In genomic region chr12:53952335-53952694, GRCh38 we compare ENCODE assay signal across 18 cellular contexts. TPM values are rescaled to one million over a fixed set of nuclear protein-coding genes. Genes with fewer than 3 reads are reported as not detected.
DNase-seq lines count a peak whose midpoint lies in the region; ATAC-seq and TF ChIP-seq lines count a peak whose summit lies in the region.
"Had no signal": no experiment of that assay in that cellular context is flagged by ENCODE, and none has a peak within 500 bp of the region (broad histone marks: within the 10 kb centered on the region; RNA-seq: fewer than 3 reads in every experiment).

No MANE protein-coding gene starts in this region.

- no peaks in the 10 kb centered on the region for H3K9me3 Mint-ChIP-seq in activated naive CD8-positive, alpha-beta T cell (ENCODE audit: low read depth)
- no peaks in the 10 kb centered on the region for H3K9me3 Mint-ChIP-seq in activated naive CD8-positive, alpha-beta T cell treated with anti-CD3 and anti-CD28 coated beads, Interleukin-2, amount 50 U/mL, for 24 hours
- no peaks in the 10 kb centered on the region for H3K9me3 Mint-ChIP-seq in type B pancreatic cell
- H3K9me3 Mint-ChIP-seq: HFFc6; natural killer cell; stimulated activated effector memory CD8-positive, alpha-beta T cell treated with anti-CD3 and anti-CD28 coated beads, Interleukin-12 subunit alpha, Interleukin-12 subunit beta, amount 100 ng/mL, for 72 hours had no signal

- TF ChIP-seq CTCF in brain microvascular endothelial cell (IDR thresholded peaks at IDR 0.05; ENCODE audit: low read depth, low read length, missing control alignments): peak; percentile 37
- peak; percentile 39 for TF ChIP-seq CTCF in type B pancreatic cell (conservative IDR thresholded peaks at IDR 0.05)

- peaks cover 39% of the 10 kb centered on the region for H3K4me1 Mint-ChIP-seq in activated naive CD8-positive, alpha-beta T cell (ENCODE audit: low read depth)
- peaks cover 9% of the 10 kb centered on the region for H3K4me1 Mint-ChIP-seq in activated naive CD8-positive, alpha-beta T cell treated with anti-CD3 and anti-CD28 coated beads, Interleukin-2, amount 50 U/mL, for 24 hours
- H3K4me1 Mint-ChIP-seq in type B pancreatic cell (ENCODE audit: unreplicated experiment): no peaks in the 10 kb centered on the region

- H3K27me3 ChIP-seq in brain microvascular endothelial cell (replicated peaks): peaks cover 95% of the 10 kb centered on the region

- peaks cover 53% of the 10 kb centered on the region for H3K27me3 Mint-ChIP-seq in activated naive CD8-positive, alpha-beta T cell
- peaks cover 89% of the 10 kb centered on the region for H3K27me3 Mint-ChIP-seq in activated naive CD8-positive, alpha-beta T cell treated with anti-CD3 and anti-CD28 coated beads, Interleukin-2, amount 50 U/mL, for 24 hours
- H3K27me3 Mint-ChIP-seq in type B pancreatic cell: peaks cover 98% of the 10 kb centered on the region

- H3K4me3 ChIP-seq in brain microvascular endothelial cell (ENCODE audit: low read depth, low read length): no peak overlapping the region
- H3K4me3 ChIP-seq: left lung, right atrium auricular region had no signal

- DNase-seq in activated naive CD8-positive, alpha-beta T cell treated with anti-CD3 and anti-CD28 coated beads, Interleukin-2, amount 50 U/mL, for 24 hours: no peak
- DNase-seq in brain microvascular endothelial cell (no peak), type B pancreatic cell (ENCODE audit: extremely low spot score, unreplicated experiment) (no peak), germinal center (ENCODE audit: low spot score) (no peak)
- DNase-seq: DMS153; HFFc6; natural killer cell; NCI-H187 treated with DMSO at 0.1 percent for 48 hours; NCI-H526; stimulated activated CD4-positive, alpha-beta T cell treated with anti-CD3 and anti-CD28 coated beads, Interleukin-2, amount 100 ng/mL, for 48 hours had no signal

- H3K27ac Mint-ChIP-seq in activated naive CD8-positive, alpha-beta T cell: no peak overlapping the region
- no peak overlapping the region for H3K27ac Mint-ChIP-seq in activated naive CD8-positive, alpha-beta T cell treated with anti-CD3 and anti-CD28 coated beads, Interleukin-2, amount 50 U/mL, for 24 hours
- H3K27ac Mint-ChIP-seq in type B pancreatic cell: no peak overlapping the region
- H3K27ac Mint-ChIP-seq: HFFc6; stimulated activated effector memory CD8-positive, alpha-beta T cell treated with anti-CD3 and anti-CD28 coated beads, Interleukin-12 subunit alpha, Interleukin-12 subunit beta, amount 100 ng/mL, for 72 hours had no signal

- ATAC-seq in activated naive CD8-positive, alpha-beta T cell treated with anti-CD3 and anti-CD28 coated beads, Interleukin-2, amount 50 U/mL, for 24 hours: no peak
- ATAC-seq in GM18519 (IDR thresholded peaks at IDR 0.05; ENCODE audit: low FRiP score, unreplicated experiment): no peak
- ATAC-seq: esophagus mucosa; left lung; natural killer cell; stimulated activated effector memory CD8-positive, alpha-beta T cell treated with anti-CD3 and anti-CD28 coated beads, Interleukin-12 subunit alpha, Interleukin-12 subunit beta, amount 100 ng/mL, for 72 hours had no signal

- H3K36me3 Mint-ChIP-seq in activated naive CD8-positive, alpha-beta T cell: no peaks in the 10 kb centered on the region
- no peaks in the 10 kb centered on the region for H3K36me3 Mint-ChIP-seq in activated naive CD8-positive, alpha-beta T cell treated with anti-CD3 and anti-CD28 coated beads, Interleukin-2, amount 50 U/mL, for 24 hours (ENCODE audit: low read depth)
- H3K36me3 Mint-ChIP-seq in type B pancreatic cell: no peaks in the 10 kb centered on the region
- H3K36me3 Mint-ChIP-seq: natural killer cell had no signal

- H3K36me3 ChIP-seq in brain microvascular endothelial cell (replicated peaks): no peaks in the 10 kb centered on the region
- H3K36me3 ChIP-seq: left lung, right atrium auricular region had no signal

- peak overlapping the region; percentile 20 for H3K4me3 Mint-ChIP-seq in activated naive CD8-positive, alpha-beta T cell
- no peak overlapping the region for H3K4me3 Mint-ChIP-seq in activated naive CD8-positive, alpha-beta T cell treated with anti-CD3 and anti-CD28 coated beads, Interleukin-2, amount 50 U/mL, for 24 hours
- H3K4me3 Mint-ChIP-seq in type B pancreatic cell: no peak overlapping the region
- H3K4me3 Mint-ChIP-seq: HFFc6; stimulated activated effector memory CD8-positive, alpha-beta T cell treated with anti-CD3 and anti-CD28 coated beads, Interleukin-12 subunit alpha, Interleukin-12 subunit beta, amount 100 ng/mL, for 72 hours had no signal

- in situ Hi-C loops in brain microvascular endothelial cell (cut with HindIII; ENCODE audit: low pct_ligation_motif_present, low sequenced_read_pairs): no loop called here

- H3K27ac ChIP-seq in brain microvascular endothelial cell: no peak overlapping the region
- H3K27ac ChIP-seq: left lung, right atrium auricular region, RWPE1 had no signal

RNA-seq across cellular contexts. Expression of gene HOXC12, which starts 2.4 kb away (rescaled TPM):
- total RNA-seq in type B pancreatic cell (ENCODE audit: low replicate concordance): not detected in 2 replicates
- total RNA-seq: esophagus mucosa, HFFc6, left lung, natural killer cell, right atrium auricular region, urinary bladder had no signal

RNA-seq across cellular contexts. Expression of gene HOXC13, which starts 13.7 kb away (rescaled TPM):
- 0.48 TPM in 1 of 2 replicates, not detected in the other for total RNA-seq in type B pancreatic cell (ENCODE audit: low replicate concordance)
- total RNA-seq: HFFc6, left lung, natural killer cell, right atrium auricular region, urinary bladder had no signal

RNA-seq across cellular contexts. Expression of gene HOXC11, which starts 20.6 kb away (rescaled TPM):
- 0.12 TPM in 1 of 2 replicates, not detected in the other for total RNA-seq in type B pancreatic cell (ENCODE audit: low replicate concordance)
- total RNA-seq: left lung, natural killer cell, right atrium auricular region had no signal

RNA-seq across cellular contexts. Expression of gene HOTAIR, which starts 22.4 kb away (rescaled TPM):
- total RNA-seq in type B pancreatic cell (ENCODE audit: low replicate concordance): not detected in 2 replicates
- total RNA-seq: esophagus mucosa, left lung, natural killer cell, right atrium auricular region had no signal

RNA-seq across cellular contexts. Expression of gene HOXC10, which starts 32.6 kb away (rescaled TPM):
- not detected in 2 replicates for total RNA-seq in type B pancreatic cell (ENCODE audit: low replicate concordance)
- total RNA-seq: left lung, natural killer cell, right atrium auricular region had no signal
